In the genomic region with DNA sequence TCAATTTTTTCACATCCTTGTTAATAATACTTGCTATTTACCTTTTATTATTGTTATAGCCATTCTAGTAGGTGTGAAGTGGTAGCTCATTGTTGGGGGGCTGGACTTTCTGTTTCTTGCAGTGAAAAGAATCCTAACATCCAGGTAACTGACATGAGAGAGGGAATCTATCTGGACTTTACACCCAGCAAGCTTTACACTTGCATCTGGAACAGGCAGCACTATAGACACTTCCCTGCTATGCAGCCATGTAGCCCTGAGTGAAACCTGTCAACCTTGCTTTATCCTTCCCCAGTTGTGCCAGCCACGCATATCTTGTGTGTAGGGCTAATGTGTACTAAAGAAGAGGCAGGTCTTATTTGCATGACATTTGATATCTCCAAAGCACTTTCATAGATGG, we compare ENCODE assay signal across 29 cellular contexts. TPM values are rescaled to one million over a fixed set of nuclear protein-coding genes. Genes with fewer than 3 reads are reported as not detected.
"Had no signal": no experiment of that assay in that cellular context is flagged by ENCODE, and none has a peak within 500 bp of the region (broad histone marks: within the 10 kb centered on the region; RNA-seq: fewer than 3 reads in every experiment).

No MANE protein-coding gene starts in this region.

- DNase-seq: Karpas-422, MM.1S, MV-4-11, NCI-H1092, NCI-H1105, NCI-H1417 treated with DMSO at 0.1 percent for 48 hours, NCI-H1436 treated with DMSO at 0.1 percent for 48 hours, NCI-H1694 treated with DMSO at 0.1 percent for 48 hours, NCI-H187 treated with DMSO at 0.1 percent for 48 hours, NCI-H2029, NCI-H2081, NCI-H2171 treated with DMSO at 0.1 percent for 48 hours, NCI-H2227 treated with DMSO at 0.1 percent for 48 hours, NCI-H345, NCI-H446, NCI-H510A treated with DMSO at 0.1 percent for 48 hours, NCI-H524 treated with DMSO at 0.1 percent for 48 hours, NCI-H774, PC-9, SHP77, SIG-M5, SJCRH30, T-cell had no signal

RNA-seq across cellular contexts. Expression of a gene that starts 16.9 kb away (rescaled TPM):
- total RNA-seq: LHCN-M2; MCF 10A; NCI-H460; OCI-LY7; PC-9; SJCRH30; SK-MEL-5; T-cell; T-helper 1 cell treated with Interleukin-12 subunit alpha and Interleukin-12 subunit beta and Interleukin-4 antibody, amounts not matched to agents 30 ng/mL and 1 ng/mL, for 36 hours had no signal
